1 cellular context compared by ENCODE assay signal in the genomic region with DNA sequence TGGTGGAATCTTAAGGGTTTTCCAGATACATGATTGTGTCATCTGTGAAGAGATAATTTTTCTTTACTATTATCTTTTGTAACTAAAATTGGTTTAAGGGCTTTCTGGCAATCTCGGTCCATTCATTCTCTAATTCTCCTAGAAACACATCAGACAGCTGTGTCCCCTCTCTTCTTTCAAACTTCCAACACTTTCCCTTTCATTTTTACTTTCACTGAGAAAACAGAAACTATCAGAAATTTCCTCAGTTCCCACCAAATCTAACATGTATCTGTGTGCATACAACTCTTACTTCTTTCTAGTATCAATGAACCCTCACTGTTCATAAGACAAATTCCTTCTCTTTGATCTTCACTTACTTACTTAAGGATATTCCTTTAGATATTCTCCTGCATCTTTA.
TF ChIP-seq lines count a peak whose summit lies in the region.

No MANE protein-coding gene starts in this region.

TF ChIP-seq in IMR-90, 13 proteins besides CTCF, POLR2A, EP300 and RAD21:
- TF ChIP-seq, protein P1, sequence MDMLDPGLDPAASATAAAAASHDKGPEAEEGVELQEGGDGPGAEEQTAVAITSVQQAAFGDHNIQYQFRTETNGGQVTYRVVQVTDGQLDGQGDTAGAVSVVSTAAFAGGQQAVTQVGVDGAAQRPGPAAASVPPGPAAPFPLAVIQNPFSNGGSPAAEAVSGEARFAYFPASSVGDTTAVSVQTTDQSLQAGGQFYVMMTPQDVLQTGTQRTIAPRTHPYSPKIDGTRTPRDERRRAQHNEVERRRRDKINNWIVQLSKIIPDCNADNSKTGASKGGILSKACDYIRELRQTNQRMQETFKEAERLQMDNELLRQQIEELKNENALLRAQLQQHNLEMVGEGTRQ (IDR thresholded peaks at IDR 0.05; ENCODE audit: low read depth, low read length) = no peak
- TF ChIP-seq, protein P2, sequence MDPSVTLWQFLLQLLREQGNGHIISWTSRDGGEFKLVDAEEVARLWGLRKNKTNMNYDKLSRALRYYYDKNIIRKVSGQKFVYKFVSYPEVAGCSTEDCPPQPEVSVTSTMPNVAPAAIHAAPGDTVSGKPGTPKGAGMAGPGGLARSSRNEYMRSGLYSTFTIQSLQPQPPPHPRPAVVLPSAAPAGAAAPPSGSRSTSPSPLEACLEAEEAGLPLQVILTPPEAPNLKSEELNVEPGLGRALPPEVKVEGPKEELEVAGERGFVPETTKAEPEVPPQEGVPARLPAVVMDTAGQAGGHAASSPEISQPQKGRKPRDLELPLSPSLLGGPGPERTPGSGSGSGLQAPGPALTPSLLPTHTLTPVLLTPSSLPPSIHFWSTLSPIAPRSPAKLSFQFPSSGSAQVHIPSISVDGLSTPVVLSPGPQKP (IDR thresholded peaks at IDR 0.05; ENCODE audit: borderline replicate concordance, low read depth, low read length) = no peak
- TF ChIP-seq FOS (IDR thresholded peaks at IDR 0.05; ENCODE audit: low read depth, low read length) (no peak), NFE2L2 (IDR thresholded peaks at IDR 0.05; ENCODE audit: low read depth, low read length) (no peak), MAFK (IDR thresholded peaks at IDR 0.05; ENCODE audit: low read depth, low read length) (no peak), SMC3 (IDR thresholded peaks at IDR 0.05; ENCODE audit: low read depth, low read length) (no peak), CEBPB (IDR thresholded peaks at IDR 0.05; ENCODE audit: low read depth, low read length) (no peak), MXI1 (IDR thresholded peaks at IDR 0.05; ENCODE audit: borderline replicate concordance, low read depth, low read length) (no peak), MAZ (IDR thresholded peaks at IDR 0.05; ENCODE audit: borderline replicate concordance, low read depth, low read length) (no peak), RFX5 (IDR thresholded peaks at IDR 0.05; ENCODE audit: low read depth, low read length) (no peak), BHLHE40 (IDR thresholded peaks at IDR 0.05; ENCODE audit: low read depth, low read length) (no peak), CHD1 (IDR thresholded peaks at IDR 0.05; ENCODE audit: low read depth, low read length) (no peak), RCOR1 (IDR thresholded peaks at IDR 0.05; ENCODE audit: insufficient replicate concordance, low read length) (no peak)
